13 cellular contexts compared by ENCODE assay signal in the genomic region with DNA sequence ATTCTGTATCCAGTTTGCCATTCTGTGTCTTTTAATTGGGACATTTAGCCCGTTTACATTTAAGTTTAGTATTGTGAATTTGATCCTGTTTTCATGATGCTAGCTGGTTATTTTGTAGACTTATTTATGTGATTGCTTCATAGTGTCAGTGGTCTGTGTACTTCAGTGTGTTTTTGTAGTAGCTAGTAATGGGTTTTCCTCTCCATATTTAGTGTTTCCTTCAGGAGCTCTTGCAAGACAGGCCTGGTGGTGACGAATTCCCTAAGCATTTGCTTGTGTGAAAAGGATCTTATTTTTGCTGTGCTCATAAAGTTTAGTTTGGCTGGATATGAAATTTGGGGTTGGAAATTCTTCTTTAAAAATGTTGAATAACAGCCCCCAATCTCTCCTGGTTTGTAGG.
"Had no signal": no experiment of that assay in that cellular context is flagged by ENCODE, and none has a peak within 500 bp of the region (broad histone marks: within the 10 kb centered on the region; RNA-seq: fewer than 3 reads in every experiment).

No MANE protein-coding gene starts in this region.

- ATAC-seq: natural killer cell treated with Interleukin-12 subunit alpha and Interleukin-12 subunit beta and Interleukin-15 and Interleukin-18, amount 100 ng/mL, for 72 hours; stimulated activated memory B cell treated with anti-CD40 and anti-IgM and Interleukin-4, amounts not matched to agents 10 μg/mL and 1 μg/mL and 100 μg/mL, for 72 hours had no signal

- DNase-seq: activated B cell treated with CpG ODN at 0.5 μM for 24 hours; activated CD4-positive, alpha-beta T cell treated with anti-CD3 and anti-CD28 coated beads, Interleukin-2, amount 10 ng/mL, durations not matched to agents 24 days and 14 days; activated gamma-delta T cell treated with Interleukin-2 at 50 U/mL for 16 hours; amygdala; effector memory CD4-positive, alpha-beta T cell; glutamatergic neuron; mesendoderm; nucleus accumbens; stimulated activated CD4-positive, alpha-beta T cell treated with anti-CD3 and anti-CD28 coated beads, Interleukin-2, amount 100 ng/mL, for 48 hours; tibial artery; uterus had no signal

- H3K4me3 ChIP-seq: tibial artery, uterus had no signal
